ENCODE assay signal across 5 cellular contexts in genomic region chr20:62001178-62001715, GRCh38.
"Had no signal": no experiment of that assay in that cellular context is flagged by ENCODE, and none has a peak within 500 bp of the region (broad histone marks: within the 10 kb centered on the region; RNA-seq: fewer than 3 reads in every experiment).

No MANE protein-coding gene starts in this region.

- H3K9me3 ChIP-seq: HAP-1 had no signal

- H3K27ac ChIP-seq: GM23248 had no signal

- H3K4me1 ChIP-seq: HAP-1 had no signal

- H3K4me3 ChIP-seq: GM23248, HAP-1 had no signal

- DNase-seq: GM23248, GOT3, H7, KG1 had no signal

- H3K9ac ChIP-seq: GM23248 had no signal

- H2AFZ ChIP-seq: GM23248 had no signal
